27 cellular contexts compared by ENCODE assay signal in genomic region chr2:210861038-210861665, GRCh38.
"Had no signal": no experiment of that assay in that cellular context is flagged by ENCODE, and none has a peak within 500 bp of the region (broad histone marks: within the 10 kb centered on the region; RNA-seq: fewer than 3 reads in every experiment).

No MANE protein-coding gene starts in this region.

- FAIRE-seq: endothelial cell of umbilical vein, pancreas, small intestine, urothelium cell line had no signal

- H3K27ac Mint-ChIP-seq: dendritic cell treated with granulocyte-macrophage colony-stimulating factor and Interleukin-4, amounts not matched to agents 40 ng/mL and 50 ng/mL, for 4 days; immature natural killer cell; natural killer cell treated with Interleukin-12 subunit alpha and Interleukin-12 subunit beta and Interleukin-15 and Interleukin-18, amount 100 ng/mL, for 72 hours; stimulated activated naive B cell treated with anti-CD40 and anti-IgM and Interleukin-4, amounts not matched to agents 10 μg/mL and 1 μg/mL and 100 μg/mL, for 72 hours; stimulated activated naive CD8-positive, alpha-beta T cell treated with anti-CD3 and anti-CD28 coated beads, Interleukin-15, Interleukin-2, amounts not matched to agents 100 ng/mL and 50 ng/mL, for 24 hours had no signal

- H3K27me3 ChIP-seq: colonic mucosa, esophagus muscularis mucosa, foreskin keratinocyte, heart right ventricle, neutrophil, pancreas, right lobe of liver, tibial nerve, upper lobe of left lung had no signal

- H3K36me3 ChIP-seq: colonic mucosa, esophagus muscularis mucosa, gastroesophageal sphincter, heart right ventricle, lower lobe of right lung, neutrophil, pancreas, right lobe of liver, thoracic aorta, tibial nerve, upper lobe of left lung had no signal

- ATAC-seq: foreskin keratinocyte; gastroesophageal sphincter; heart right ventricle; left ventricle myocardium superior; lower lobe of right lung; natural killer cell treated with Interleukin-12 subunit alpha and Interleukin-12 subunit beta and Interleukin-15 and Interleukin-18, amount 100 ng/mL, for 72 hours; pancreas; right lobe of liver; stimulated activated naive B cell treated with anti-CD40 and anti-IgM and Interleukin-4, amounts not matched to agents 10 μg/mL and 1 μg/mL and 100 μg/mL, for 72 hours had no signal

- DNase-seq: colonic mucosa; effector CD8-positive, alpha-beta T cell; foreskin keratinocyte; heart right ventricle; hypothalamus; immature natural killer cell; islet precursor cell; left ventricle myocardium superior; lower lobe of right lung; pancreas; right lobe of liver; small intestine; stimulated activated CD4-positive, alpha-beta T cell treated with anti-CD3 and anti-CD28 coated beads, Interleukin-15, amount 100 ng/mL, for 24 hours; stimulated activated CD4-positive, alpha-beta T cell treated with anti-CD3 and anti-CD28 coated beads, Interleukin-2, amount 100 ng/mL, for 48 hours; stimulated activated naive B cell treated with anti-CD40 and anti-IgM and Interleukin-4, amounts not matched to agents 10 μg/mL and 1 μg/mL and 100 μg/mL, for 72 hours; upper lobe of left lung had no signal

- H3K4me3 Mint-ChIP-seq: dendritic cell treated with granulocyte-macrophage colony-stimulating factor and Interleukin-4, amounts not matched to agents 40 ng/mL and 50 ng/mL, for 4 days; immature natural killer cell; natural killer cell treated with Interleukin-12 subunit alpha and Interleukin-12 subunit beta and Interleukin-15 and Interleukin-18, amount 100 ng/mL, for 72 hours; neural crest cell; stimulated activated naive B cell treated with anti-CD40 and anti-IgM and Interleukin-4, amounts not matched to agents 10 μg/mL and 1 μg/mL and 100 μg/mL, for 72 hours; stimulated activated naive CD8-positive, alpha-beta T cell treated with anti-CD3 and anti-CD28 coated beads, Interleukin-15, Interleukin-2, amounts not matched to agents 100 ng/mL and 50 ng/mL, for 24 hours had no signal

- H3K4me1 ChIP-seq: colonic mucosa, esophagus muscularis mucosa, foreskin keratinocyte, gastroesophageal sphincter, lower lobe of right lung, pancreas, right lobe of liver, tibial nerve, upper lobe of left lung had no signal

- H3K27ac ChIP-seq: colonic mucosa, esophagus muscularis mucosa, foreskin keratinocyte, gastroesophageal sphincter, heart right ventricle, lower lobe of right lung, neutrophil, pancreas, right lobe of liver, thoracic aorta, tibial nerve, upper lobe of left lung had no signal

- H3K4me1 Mint-ChIP-seq: immature natural killer cell; stimulated activated naive B cell treated with anti-CD40 and anti-IgM and Interleukin-4, amounts not matched to agents 10 μg/mL and 1 μg/mL and 100 μg/mL, for 72 hours had no signal

- H3K9me3 Mint-ChIP-seq: dendritic cell treated with granulocyte-macrophage colony-stimulating factor and Interleukin-4, amounts not matched to agents 40 ng/mL and 50 ng/mL, for 4 days; neural crest cell; stimulated activated naive B cell treated with anti-CD40 and anti-IgM and Interleukin-4, amounts not matched to agents 10 μg/mL and 1 μg/mL and 100 μg/mL, for 72 hours had no signal

- H3K4me3 ChIP-seq: colonic mucosa, esophagus muscularis mucosa, gastroesophageal sphincter, heart right ventricle, lower lobe of right lung, pancreas, right lobe of liver, thoracic aorta, tibial nerve, upper lobe of left lung had no signal

- H3K36me3 Mint-ChIP-seq: immature natural killer cell; stimulated activated naive B cell treated with anti-CD40 and anti-IgM and Interleukin-4, amounts not matched to agents 10 μg/mL and 1 μg/mL and 100 μg/mL, for 72 hours had no signal

- H3K27me3 Mint-ChIP-seq: dendritic cell treated with granulocyte-macrophage colony-stimulating factor and Interleukin-4, amounts not matched to agents 40 ng/mL and 50 ng/mL, for 4 days; natural killer cell treated with Interleukin-12 subunit alpha and Interleukin-12 subunit beta and Interleukin-15 and Interleukin-18, amount 100 ng/mL, for 72 hours; stimulated activated naive B cell treated with anti-CD40 and anti-IgM and Interleukin-4, amounts not matched to agents 10 μg/mL and 1 μg/mL and 100 μg/mL, for 72 hours; stimulated activated naive CD8-positive, alpha-beta T cell treated with anti-CD3 and anti-CD28 coated beads, Interleukin-15, Interleukin-2, amounts not matched to agents 100 ng/mL and 50 ng/mL, for 24 hours had no signal
